Comparison of ENCODE assay signal across 10 cellular contexts in genomic region chr1:93591291-93591832, GRCh38.
DNase-seq lines count a peak whose midpoint lies in the region; ATAC-seq and TF ChIP-seq lines count a peak whose summit lies in the region.
"Had no signal": no experiment of that assay in that cellular context is flagged by ENCODE, and none has a peak within 500 bp of the region (broad histone marks: within the 10 kb centered on the region; RNA-seq: fewer than 3 reads in every experiment).

No MANE protein-coding gene starts in this region.

- H3K4me3 Mint-ChIP-seq in natural killer cell treated with Interleukin-12 subunit alpha and Interleukin-12 subunit beta and Interleukin-15 and Interleukin-18, amount 100 ng/mL, for 72 hours: peak overlapping the region; percentile 17

- no peak for TF ChIP-seq CTCF in heart right ventricle (IDR thresholded peaks at IDR 0.05)

- H3K27me3 ChIP-seq in heart right ventricle: no peaks in the 10 kb centered on the region

- TF ChIP-seq POLR2A in GM18505 (IDR thresholded peaks at IDR 0.05; ENCODE audit: borderline replicate concordance, extremely low read depth, insufficient read depth, insufficient read length): no peak

- intact Hi-C loops in heart right ventricle (cut with DNase I): no loop called here

- ATAC-seq in GM18502 (IDR thresholded peaks at IDR 0.05; ENCODE audit: poor library complexity, unreplicated experiment) (peak; percentile 13), HG02798 (IDR thresholded peaks at IDR 0.05; ENCODE audit: poor library complexity, unreplicated experiment) (peak; percentile 36), GM18505 (IDR thresholded peaks at IDR 0.05; ENCODE audit: unreplicated experiment) (no peak), HG02571 (IDR thresholded peaks at IDR 0.05; ENCODE audit: unreplicated experiment) (no peak), heart right ventricle (no peak)
- no peak for ATAC-seq in natural killer cell treated with Interleukin-12 subunit alpha and Interleukin-12 subunit beta and Interleukin-15 and Interleukin-18, amount 100 ng/mL, for 72 hours

- peaks cover 10% of the 10 kb centered on the region for H3K36me3 Mint-ChIP-seq in natural killer cell treated with Interleukin-12 subunit alpha and Interleukin-12 subunit beta and Interleukin-15 and Interleukin-18, amount 100 ng/mL, for 72 hours

- peaks cover 6 to 7% of the 10 kb centered on the region in 2 donors for H3K27me3 Mint-ChIP-seq in natural killer cell treated with Interleukin-12 subunit alpha and Interleukin-12 subunit beta and Interleukin-15 and Interleukin-18, amount 100 ng/mL, for 72 hours

- H3K36me3 ChIP-seq in heart right ventricle: peaks cover 0 to 59% (median 14%) of the 10 kb centered on the region in 9 donors

- DNase-seq in SW480 (ENCODE audit: low spot score): peak; percentile 69
- no peak for DNase-seq in natural killer cell treated with Interleukin-12 subunit alpha and Interleukin-12 subunit beta and Interleukin-15 and Interleukin-18, amount 100 ng/mL, for 72 hours (ENCODE audit: low spot score)
- DNase-seq in heart right ventricle: no peak
- no peak for DNase-seq in NCI-H2227 (lab: John Stamatoyannopoulos, UW; ENCODE audit: unreplicated experiment)
- DNase-seq: GF-D8 had no signal

- peak overlapping the region in 4 of 10 donors; percentile 17 to 66 (median 42) for H3K27ac ChIP-seq in heart right ventricle

- peaks cover 4 to 92% (median 59%) of the 10 kb centered on the region in 9 donors for H3K4me1 ChIP-seq in heart right ventricle

- H3K27ac Mint-ChIP-seq in natural killer cell treated with Interleukin-12 subunit alpha and Interleukin-12 subunit beta and Interleukin-15 and Interleukin-18, amount 100 ng/mL, for 72 hours: peak overlapping the region; percentile 64 to 72

- no peak overlapping the region for H3K4me3 ChIP-seq in heart right ventricle
- H3K4me3 ChIP-seq: lung had no signal

- H3K9me3 Mint-ChIP-seq in natural killer cell treated with Interleukin-12 subunit alpha and Interleukin-12 subunit beta and Interleukin-15 and Interleukin-18, amount 100 ng/mL, for 72 hours: no peaks in the 10 kb centered on the region

- peaks cover 35 to 38% of the 10 kb centered on the region in 2 donors for H3K4me1 Mint-ChIP-seq in natural killer cell treated with Interleukin-12 subunit alpha and Interleukin-12 subunit beta and Interleukin-15 and Interleukin-18, amount 100 ng/mL, for 72 hours (ENCODE audit: low read depth in 2 of 2)

- WGBS in heart right ventricle, 2 donors: 81 to 83% methylated on average over 4 of the region's 4 CpGs

- no peaks in the 10 kb centered on the region for H3K9me3 ChIP-seq in heart right ventricle

Comparison
In these comparisons a context has a peak if more than half of its experiments do, and no peak if none do; other contexts are left out.
1. ATAC-seq: peak in GM18502 (single experiment) and HG02798 (single experiment); none in natural killer cell treated with Interleukin-12 subunit alpha and Interleukin-12 subunit beta and Interleukin-15 and Interleukin-18, amount 100 ng/mL, for 72 hours (0 of 2), GM18505 (single experiment), HG02571 (single experiment) and heart right ventricle (0 of 8).